Comparison of ENCODE assay signal across 13 cellular contexts in genomic region chr10:30459283-30459682, GRCh38. TPM values are rescaled to one million over a fixed set of nuclear protein-coding genes. Genes with fewer than 3 reads are reported as not detected.
DNase-seq lines count a peak whose midpoint lies in the region; ATAC-seq and TF ChIP-seq lines count a peak whose summit lies in the region.
"Had no signal": no experiment of that assay in that cellular context is flagged by ENCODE, and none has a peak within 500 bp of the region (broad histone marks: within the 10 kb centered on the region; RNA-seq: fewer than 3 reads in every experiment).

No MANE protein-coding gene starts in this region.

- H2BK15ac ChIP-seq in mesenchymal stem cell (ENCODE audit: low read depth, poor library complexity, severe bottlenecking) = no peak overlapping the region

- no peak overlapping the region for H3K9ac ChIP-seq in mesenchymal stem cell (ENCODE audit: low read length)

- H3K79me1 ChIP-seq in mesenchymal stem cell (replicated peaks; ENCODE audit: low read length, poor library complexity, severe bottlenecking) = no peaks in the 10 kb centered on the region

- H3K18ac ChIP-seq in mesenchymal stem cell (ENCODE audit: low read depth in 1 of 2, low read length in 2 of 2) = no peak overlapping the region

- H3K4me1 ChIP-seq in spleen (peaks cover 25 to 89% (median 57%) of the 10 kb centered on the region in 6 donors), mesenchymal stem cell (ENCODE audit: control insufficient read depth, insufficient read depth, low read depth, low read length) (peaks cover 4% of the 10 kb centered on the region)

- H2BK5ac ChIP-seq in mesenchymal stem cell (ENCODE audit: low read depth, low read length, poor library complexity, severe bottlenecking) = no peak overlapping the region

- peak; percentile 94 for DNase-seq in KBM-7
- DNase-seq in UCSD-AML1 (lab: John Stamatoyannopoulos, UW; ENCODE audit: unreplicated experiment) = peak; percentile 48
- peak; percentile 81 for DNase-seq in spleen
- DNase-seq in mesenchymal stem cell = no peak
- no peak for DNase-seq in middle frontal gyrus (ENCODE audit: extremely low spot score, low spot score)
- no peak for DNase-seq in RKO (ENCODE audit: low spot score)
- DNase-seq: activated CD8-positive, alpha-beta memory T cell treated with anti-CD3 and anti-CD28 coated beads, Interleukin-2, amount 10 ng/mL, durations not matched to agents 7 days and 5 days; CD8-positive, alpha-beta memory T cell; NCI-H226; T-helper 9 cell had no signal

- no peak overlapping the region for H2AK5ac ChIP-seq in mesenchymal stem cell (ENCODE audit: low read length, severe bottlenecking)

- H3K4me2 ChIP-seq in mesenchymal stem cell (ENCODE audit: low read length, poor library complexity, severe bottlenecking) = no peak overlapping the region

- H3K23ac ChIP-seq in mesenchymal stem cell (ENCODE audit: low read length in 2 of 2) = no peak overlapping the region

- in situ Hi-C loops in KBM-7 (cut with MboI; ENCODE audit: low pct_unique_long_range_greater_than_20kb, low sequenced_read_pairs) = no loop called here

- H4K91ac ChIP-seq in mesenchymal stem cell (ENCODE audit: low read length) = no peak overlapping the region

- TF ChIP-seq CTCF in spleen (IDR thresholded peaks at IDR 0.05 in 8 of 11, conservative IDR thresholded peaks at IDR 0.05 in 3 of 11) = no peak

- H3K4me3 ChIP-seq in spleen (peak overlapping the region in 1 of 8 donors; percentile 29), mesenchymal stem cell (ENCODE audit: insufficient read depth in 1 of 2, low read depth in 1 of 2, low read length in 2 of 2) (no peak overlapping the region)

- intact Hi-C loops in spleen (cut with DNase I; ENCODE audit: low total_unique reads) = no loop called here

- TF ChIP-seq POLR2A in spleen (IDR thresholded peaks at IDR 0.05) = no peak

- H3K4ac ChIP-seq in mesenchymal stem cell (ENCODE audit: low read depth in 1 of 2, low read length in 2 of 2) = no peak overlapping the region

- H3K36me3 ChIP-seq in spleen = peaks cover 5 to 84% (median 55%) of the 10 kb centered on the region in 6 donors
- peaks cover 16 to 68% of the 10 kb centered on the region in 2 experiments for H3K36me3 ChIP-seq in mesenchymal stem cell (ENCODE audit: control insufficient read depth in 1 of 2, insufficient read depth in 2 of 2, low read depth in 1 of 2, low read length in 2 of 2)

- no peak for ATAC-seq in HG02571 (IDR thresholded peaks at IDR 0.05; ENCODE audit: unreplicated experiment)
- ATAC-seq: activated CD8-positive, alpha-beta memory T cell treated with anti-CD3 and anti-CD28 coated beads, Interleukin-2, amount 10 ng/mL, durations not matched to agents 7 days and 5 days; Panc1 had no signal

- H3K27ac ChIP-seq in layer of hippocampus (ENCODE audit: low read depth, low read length) = peak overlapping the region; percentile 65
- peak overlapping the region in 7 of 8 donors; percentile 42 to 88 (median 82) for H3K27ac ChIP-seq in spleen
- no peak overlapping the region for H3K27ac ChIP-seq in mesenchymal stem cell (ENCODE audit: low read length, poor library complexity, severe bottlenecking)

- H2BK120ac ChIP-seq in mesenchymal stem cell (ENCODE audit: low read depth, low read length) = no peak overlapping the region

- H3K27me3 ChIP-seq in layer of hippocampus (ENCODE audit: control insufficient read depth, insufficient read depth, low read length) (no peaks in the 10 kb centered on the region), spleen (replicated peaks in 1 of 7) (no peaks in the 10 kb centered on the region), mesenchymal stem cell (ENCODE audit: control insufficient read depth in 1 of 2, insufficient read depth in 1 of 2, low read length in 2 of 2) (no peaks in the 10 kb centered on the region)

- no peak overlapping the region for H3K14ac ChIP-seq in mesenchymal stem cell (ENCODE audit: low read length in 2 of 2)

- no peak overlapping the region for H2AFZ ChIP-seq in mesenchymal stem cell (ENCODE audit: low read depth, low read length)

- no peak overlapping the region for H4K8ac ChIP-seq in mesenchymal stem cell (ENCODE audit: low read length)

- no peak overlapping the region for H2BK12ac ChIP-seq in mesenchymal stem cell (ENCODE audit: low read length in 2 of 2)

- WGBS in spleen, 5 donors = 43 to 79% (median 58%) methylated on average over 6 of the region's 6 CpGs
- WGBS in mesenchymal stem cell = 96% methylated on average over 5 of the region's 6 CpGs

- H3K9me3 ChIP-seq in spleen (no peaks in the 10 kb centered on the region), mesenchymal stem cell (ENCODE audit: control insufficient read depth, low read length) (no peaks in the 10 kb centered on the region)

RNA-seq across cellular contexts. Expression of gene MAP3K8, which starts 25.3 kb away (rescaled TPM):
- 10 to 100 TPM; 36.2 to 84.3 (median 61.8) TPM for total RNA-seq in spleen
- polyA plus RNA-seq in spleen = 10 to 100 TPM; 24.8 to 38.1 (median 28.5) TPM
- 9.7 TPM for polyA plus RNA-seq in mesenchymal stem cell (2013, experiment 1 of 2)
- 9.5 TPM for polyA plus RNA-seq in mesenchymal stem cell (2013, experiment 2 of 2)

Comparison
In these comparisons a context has a peak if more than half of its experiments do, and no peak if none do; other contexts are left out.
1. DNase-seq: peak in KBM-7 (single experiment), UCSD-AML1 (single experiment) and spleen (single experiment); none in mesenchymal stem cell (single experiment), middle frontal gyrus (single experiment) and RKO (single experiment).